Comparison of ENCODE assay signal across 26 cellular contexts in the genomic region with DNA sequence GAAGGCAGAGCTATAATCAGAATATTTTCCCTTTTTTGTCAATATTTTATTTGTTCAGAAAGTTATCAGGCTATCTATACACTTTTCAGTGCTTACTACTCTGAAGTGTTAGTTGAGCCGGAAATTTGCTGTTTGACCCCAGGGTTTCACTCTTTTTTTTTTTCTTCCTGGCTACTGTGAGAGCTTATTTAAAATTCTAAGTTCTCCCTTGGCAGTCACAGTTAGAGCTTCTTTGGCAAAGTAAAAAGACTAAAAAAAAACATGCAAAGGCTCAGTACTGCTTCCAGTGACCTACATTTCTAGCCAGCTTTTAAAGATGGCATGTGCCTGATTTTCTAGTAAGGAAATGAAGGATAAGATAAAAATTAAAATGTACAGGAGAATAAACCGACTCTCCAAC. TPM values are rescaled to one million over a fixed set of nuclear protein-coding genes. Genes with fewer than 3 reads are reported as not detected.
DNase-seq lines count a peak whose midpoint lies in the region; ATAC-seq and TF ChIP-seq lines count a peak whose summit lies in the region.
"Had no signal": no experiment of that assay in that cellular context is flagged by ENCODE, and none has a peak within 500 bp of the region (broad histone marks: within the 10 kb centered on the region; RNA-seq: fewer than 3 reads in every experiment).

No MANE protein-coding gene starts in this region.

- ATAC-seq in HG03460 (IDR thresholded peaks at IDR 0.05; ENCODE audit: unreplicated experiment), result no peak
- no peak for ATAC-seq in activated T-cell treated with anti-CD3 and anti-CD28 coated beads, Interleukin-2, amount 50 U/mL, for 72 hours (replicated peaks in 1 of 2)
- no peak for ATAC-seq in upper lobe of right lung
- ATAC-seq: activated naive CD4-positive, alpha-beta T cell treated with anti-CD3 and anti-CD28 coated beads, Interleukin-2, amount 50 U/mL, for 72 hours; activated T-helper 17 cell treated with anti-CD3 and anti-CD28 coated beads, Interleukin-2, amount 50 U/mL, for 72 hours; HepG2; PC-3 had no signal

- H3K27ac Mint-ChIP-seq in neural crest cell (ENCODE audit: unreplicated experiment), result peak overlapping the region; percentile 87
- H3K27ac Mint-ChIP-seq in activated T-cell treated with anti-CD3 and anti-CD28 coated beads, Interleukin-2, amount 50 U/mL, for 72 hours, result no peak overlapping the region
- H3K27ac Mint-ChIP-seq: activated naive CD4-positive, alpha-beta T cell treated with anti-CD3 and anti-CD28 coated beads, Interleukin-2, amount 50 U/mL, for 72 hours; activated T-helper 17 cell treated with anti-CD3 and anti-CD28 coated beads, Interleukin-2, amount 50 U/mL, for 72 hours; HFFc6; memory B cell had no signal

- peak overlapping the region; percentile 23 for H3K4me3 Mint-ChIP-seq in neural crest cell
- H3K4me3 Mint-ChIP-seq in activated T-cell treated with anti-CD3 and anti-CD28 coated beads, Interleukin-2, amount 50 U/mL, for 72 hours, result no peak overlapping the region
- H3K4me3 Mint-ChIP-seq: activated T-helper 17 cell treated with anti-CD3 and anti-CD28 coated beads, Interleukin-2, amount 50 U/mL, for 72 hours; HFFc6; memory B cell; naive B cell had no signal

- peak overlapping the region; percentile 63 for H3K27ac ChIP-seq in HUES48 (ENCODE audit: low read depth, low read length)
- no peak overlapping the region for H3K27ac ChIP-seq in upper lobe of right lung
- H3K27ac ChIP-seq: ascending aorta, BLaER1, ovary had no signal

- intact Hi-C loops in upper lobe of right lung (cut with DNase I), result no loop called here

- TF ChIP-seq CTCF in neural crest cell (conservative IDR thresholded peaks at IDR 0.05) (no peak), upper lobe of right lung (IDR thresholded peaks at IDR 0.05) (no peak)

- peak; percentile 49 for DNase-seq in cerebellum (ENCODE audit: low spot score)
- peak; percentile 35 for DNase-seq in globus pallidus (ENCODE audit: low spot score)
- no peak for DNase-seq in neural crest cell (ENCODE audit: low read depth, low spot score)
- DNase-seq in stimulated activated CD8-positive, alpha-beta memory T cell treated with anti-CD3 and anti-CD28 coated beads, Interleukin-4, amount 100 ng/mL, for 48 hours, result no peak
- no peak for DNase-seq in activated T-cell treated with anti-CD3 and anti-CD28 coated beads, Interleukin-2, amount 50 U/mL, for 72 hours
- DNase-seq in upper lobe of right lung, result no peak
- DNase-seq: activated CD4-positive, alpha-beta T cell treated with anti-CD3 and anti-CD28 coated beads for 4 hours; HFFc6; kidney glomerular epithelial cell; naive B cell; NCI-H1092; NCI-H1930; NCI-H82; ovary; PC-3; SHP77 treated with DMSO at 0.1 percent for 48 hours; substantia nigra; T-helper 1 cell had no signal

- H3K9me3 ChIP-seq in HUES48 (ENCODE audit: control insufficient read depth, insufficient read depth, low read length) (0 out of 2 replicates have a peak, but pooled peaks cover 6% of the 10 kb centered on the region), upper lobe of right lung (no peaks in the 10 kb centered on the region)
- H3K9me3 ChIP-seq: ascending aorta, BLaER1, ovary had no signal

- peaks cover 3% of the 10 kb centered on the region for H3K9me3 Mint-ChIP-seq in neural crest cell
- H3K9me3 Mint-ChIP-seq in activated T-cell treated with anti-CD3 and anti-CD28 coated beads, Interleukin-2, amount 50 U/mL, for 72 hours, result no peaks in the 10 kb centered on the region
- H3K9me3 Mint-ChIP-seq: activated naive CD4-positive, alpha-beta T cell treated with anti-CD3 and anti-CD28 coated beads, Interleukin-2, amount 50 U/mL, for 72 hours; activated T-helper 17 cell treated with anti-CD3 and anti-CD28 coated beads, Interleukin-2, amount 50 U/mL, for 72 hours; HFFc6; memory B cell; naive B cell had no signal

- H3K4me1 Mint-ChIP-seq in neural crest cell, result peaks cover 23% of the 10 kb centered on the region
- H3K4me1 Mint-ChIP-seq in activated T-cell treated with anti-CD3 and anti-CD28 coated beads, Interleukin-2, amount 50 U/mL, for 72 hours (ENCODE audit: low read depth), result no peaks in the 10 kb centered on the region
- H3K4me1 Mint-ChIP-seq: activated T-helper 17 cell treated with anti-CD3 and anti-CD28 coated beads, Interleukin-2, amount 50 U/mL, for 72 hours; memory B cell; naive B cell had no signal

- no peaks in the 10 kb centered on the region for H3K36me3 ChIP-seq in HUES48 (ENCODE audit: control insufficient read depth, insufficient read depth, low read length)
- H3K36me3 ChIP-seq in upper lobe of right lung, result no peaks in the 10 kb centered on the region
- H3K36me3 ChIP-seq: ascending aorta, ovary had no signal

- H3K4me3 ChIP-seq in HUES48 (ENCODE audit: low read depth, low read length), result no peak overlapping the region
- H3K4me3 ChIP-seq in upper lobe of right lung, result no peak overlapping the region
- H3K4me3 ChIP-seq: ascending aorta, BLaER1, ovary had no signal

- H3K36me3 Mint-ChIP-seq in neural crest cell (ENCODE audit: low read depth), result peaks cover 13% of the 10 kb centered on the region
- no peaks in the 10 kb centered on the region for H3K36me3 Mint-ChIP-seq in activated T-cell treated with anti-CD3 and anti-CD28 coated beads, Interleukin-2, amount 50 U/mL, for 72 hours (ENCODE audit: insufficient read depth in 2 of 2)

- H3K4me1 ChIP-seq in HUES48 (ENCODE audit: control insufficient read depth, insufficient read depth, low read length) (peaks cover 10% of the 10 kb centered on the region; the same call in 1 of the 2 replicates), upper lobe of right lung (peaks cover 4% of the 10 kb centered on the region)

- H3K9ac ChIP-seq in HUES48 (ENCODE audit: low read depth, low read length), result no peak overlapping the region
- H3K9ac ChIP-seq: BLaER1 had no signal

- no peaks in the 10 kb centered on the region for H3K27me3 Mint-ChIP-seq in neural crest cell (ENCODE audit: low read depth)
- no peaks in the 10 kb centered on the region for H3K27me3 Mint-ChIP-seq in activated T-cell treated with anti-CD3 and anti-CD28 coated beads, Interleukin-2, amount 50 U/mL, for 72 hours (ENCODE audit: low read depth)
- H3K27me3 Mint-ChIP-seq: activated T-helper 17 cell treated with anti-CD3 and anti-CD28 coated beads, Interleukin-2, amount 50 U/mL, for 72 hours; memory B cell; naive B cell had no signal

- H3K27me3 ChIP-seq in HUES48 (ENCODE audit: control insufficient read depth, insufficient read depth, low read length), result no peaks in the 10 kb centered on the region
- no peaks in the 10 kb centered on the region for H3K27me3 ChIP-seq in upper lobe of right lung
- H3K27me3 ChIP-seq: ascending aorta, BLaER1, ovary had no signal

RNA-seq across cellular contexts. Expression of a gene that starts 48.4 kb away (rescaled TPM):
- total RNA-seq in cerebellum (95.3 TPM), neural crest cell (19.9 and 20.3 TPM in 2 replicates), upper lobe of right lung (16.6 TPM)
- 10 to 100 TPM; 22.7 to 30.0 TPM for total RNA-seq in activated T-cell treated with anti-CD3 and anti-CD28 coated beads, Interleukin-2, amount 50 U/mL, for 72 hours

RNA-seq across cellular contexts. Expression of a gene that starts 48.6 kb away (rescaled TPM):
- 53.0 TPM for total RNA-seq in cerebellum
- total RNA-seq in neural crest cell, result 54.0 and 64.6 TPM in 2 replicates
- total RNA-seq in activated T-cell treated with anti-CD3 and anti-CD28 coated beads, Interleukin-2, amount 50 U/mL, for 72 hours, result 10 to 100 TPM; 27.0 to 33.3 TPM
- total RNA-seq in upper lobe of right lung, result 12.4 TPM
- total RNA-seq: ascending aorta had no signal

Comparison
In these comparisons a context has a peak if more than half of its experiments do, and no peak if none do; other contexts are left out.
1. DNase-seq: peak in cerebellum (single experiment) and globus pallidus (single experiment); none in neural crest cell (single experiment), stimulated activated CD8-positive, alpha-beta memory T cell treated with anti-CD3 and anti-CD28 coated beads, Interleukin-4, amount 100 ng/mL, for 48 hours (single experiment), activated T-cell treated with anti-CD3 and anti-CD28 coated beads, Interleukin-2, amount 50 U/mL, for 72 hours (0 of 2) and upper lobe of right lung (single experiment).